ENCODE assay signal across 8 cellular contexts in the genomic region with DNA sequence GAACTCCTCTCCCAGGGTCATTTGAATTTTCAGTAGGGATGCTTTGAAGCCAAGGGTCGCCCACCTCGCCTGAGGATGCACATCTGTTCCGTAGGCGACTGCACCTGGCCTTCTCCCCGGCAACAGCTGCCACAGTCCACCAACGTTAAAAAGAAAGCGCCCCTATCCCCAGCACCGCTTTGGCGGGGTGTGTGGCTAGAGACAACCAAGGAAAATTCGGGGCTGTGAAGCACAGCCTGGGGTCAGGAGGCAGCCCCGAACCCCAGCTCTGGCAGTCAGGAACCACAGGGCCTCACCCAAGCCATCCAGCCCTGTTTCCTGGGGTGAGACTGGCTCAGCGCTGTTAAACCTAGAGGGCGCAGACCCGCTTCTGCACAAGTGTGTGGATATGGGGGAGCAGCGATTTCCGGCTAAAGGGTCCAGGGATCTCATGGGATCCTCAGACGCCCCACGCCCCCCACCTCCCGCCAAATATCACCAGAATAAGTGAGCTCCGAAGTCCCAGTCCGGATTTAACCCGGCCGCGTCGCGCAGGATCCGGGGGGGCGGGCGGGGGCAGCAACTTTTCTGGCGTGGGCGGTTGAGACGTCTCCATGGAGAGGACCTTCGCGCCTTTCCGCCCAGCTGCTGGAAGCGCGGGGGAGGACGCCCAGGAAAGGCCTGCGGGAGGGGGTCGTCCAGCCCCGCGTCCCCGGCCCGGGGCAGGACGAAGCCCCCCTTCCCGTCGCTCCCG. TPM values are rescaled to one million over a fixed set of nuclear protein-coding genes. Genes with fewer than 3 reads are reported as not detected.
DNase-seq lines count a peak whose midpoint lies in the region; ATAC-seq and TF ChIP-seq lines count a peak whose summit lies in the region.

No MANE protein-coding gene starts in this region.

- H3K9ac ChIP-seq in colonic mucosa (ENCODE audit: low read depth in 2 of 2, low read length in 2 of 2), result peak overlapping the region; percentile 61 to 71
- H3K9ac ChIP-seq in liver (ENCODE audit: low read depth in 1 of 2, low read length in 2 of 2), result no peak overlapping the region

- WGBS in liver, result 23% methylated on average over 48 of the region's 48 CpGs

- H3K27ac ChIP-seq in C4-2B, result peak overlapping the region; percentile 99
- peak overlapping the region; percentile 46 for H3K27ac ChIP-seq in colonic mucosa
- peak overlapping the region; percentile 54 to 70 for H3K27ac ChIP-seq in liver (ENCODE audit: low read depth in 1 of 2, low read length in 2 of 2)

- H3K36me3 ChIP-seq in colonic mucosa (no peaks in the 10 kb centered on the region), liver (ENCODE audit: control insufficient read depth in 4 of 4, insufficient read depth in 3 of 4, low read depth in 1 of 4, low read length in 3 of 4) (no peaks in the 10 kb centered on the region)

- H3K9me3 ChIP-seq in colonic mucosa (no peaks in the 10 kb centered on the region), liver (ENCODE audit: control insufficient read depth in 4 of 4, low read length in 3 of 4) (no peaks in the 10 kb centered on the region)

- peak; percentile 36 for ATAC-seq in HG03378 (IDR thresholded peaks at IDR 0.05; ENCODE audit: unreplicated experiment)

- no peak for TF ChIP-seq RAD21 in liver (IDR thresholded peaks at IDR 0.05)

- intact Hi-C loops in colonic mucosa (cut with DNase I), result no loop called here

- TF ChIP-seq CTCF in C4-2B (conservative IDR thresholded peaks at IDR 0.05), result no peak
- TF ChIP-seq CTCF in colonic mucosa (IDR thresholded peaks at IDR 0.05), result no peak
- no peak for TF ChIP-seq CTCF in liver (IDR thresholded peaks at IDR 0.05; ENCODE audit: low read depth, low read length, missing input control)

- DNase-seq in GM19240 (ENCODE audit: insufficient read length, low spot score) (peak; percentile 18), SW 1271 (lab: John Stamatoyannopoulos, UW) (peak; percentile 6 to 31), colonic mucosa (peak; percentile 49), globus pallidus (ENCODE audit: low spot score) (no peak)
- DNase-seq in stimulated activated naive CD4-positive, alpha-beta T cell treated with Interleukin-2 at 50 U/mL for 16 hours (lab: John Stamatoyannopoulos, UW), result peak; percentile 19

- H3K4me3 ChIP-seq in colonic mucosa (peak overlapping the region; percentile 58), liver (ENCODE audit: low read depth in 1 of 3, low read length in 3 of 3) (peak overlapping the region; percentile 47 to 70 (median 63))

- H3K4me1 ChIP-seq in colonic mucosa (no peaks in the 10 kb centered on the region), liver (ENCODE audit: control insufficient read depth in 4 of 4, insufficient read depth in 4 of 4, low read length in 3 of 4) (peaks cover 0 to 9% (median 6%) of the 10 kb centered on the region in 4 donors)

- no peaks in the 10 kb centered on the region for H3K27me3 ChIP-seq in colonic mucosa
- no peaks in the 10 kb centered on the region for H3K27me3 ChIP-seq in liver (ENCODE audit: control insufficient read depth in 4 of 4, insufficient read depth in 4 of 4, low read length in 3 of 4)

TF ChIP-seq in liver, 16 proteins besides CTCF, POLR2A, EP300 and RAD21:
- no peak for TF ChIP-seq FOXA2 (IDR thresholded peaks at IDR 0.05)
- TF ChIP-seq TAF1 (conservative IDR thresholded peaks at IDR 0.05), result no peak
- TF ChIP-seq, protein P1, sequence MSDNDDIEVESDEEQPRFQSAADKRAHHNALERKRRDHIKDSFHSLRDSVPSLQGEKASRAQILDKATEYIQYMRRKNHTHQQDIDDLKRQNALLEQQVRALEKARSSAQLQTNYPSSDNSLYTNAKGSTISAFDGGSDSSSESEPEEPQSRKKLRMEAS (IDR thresholded peaks at IDR 0.05), result no peak
- TF ChIP-seq JUND (IDR thresholded peaks at IDR 0.05), result no peak
- TF ChIP-seq, protein P2, sequence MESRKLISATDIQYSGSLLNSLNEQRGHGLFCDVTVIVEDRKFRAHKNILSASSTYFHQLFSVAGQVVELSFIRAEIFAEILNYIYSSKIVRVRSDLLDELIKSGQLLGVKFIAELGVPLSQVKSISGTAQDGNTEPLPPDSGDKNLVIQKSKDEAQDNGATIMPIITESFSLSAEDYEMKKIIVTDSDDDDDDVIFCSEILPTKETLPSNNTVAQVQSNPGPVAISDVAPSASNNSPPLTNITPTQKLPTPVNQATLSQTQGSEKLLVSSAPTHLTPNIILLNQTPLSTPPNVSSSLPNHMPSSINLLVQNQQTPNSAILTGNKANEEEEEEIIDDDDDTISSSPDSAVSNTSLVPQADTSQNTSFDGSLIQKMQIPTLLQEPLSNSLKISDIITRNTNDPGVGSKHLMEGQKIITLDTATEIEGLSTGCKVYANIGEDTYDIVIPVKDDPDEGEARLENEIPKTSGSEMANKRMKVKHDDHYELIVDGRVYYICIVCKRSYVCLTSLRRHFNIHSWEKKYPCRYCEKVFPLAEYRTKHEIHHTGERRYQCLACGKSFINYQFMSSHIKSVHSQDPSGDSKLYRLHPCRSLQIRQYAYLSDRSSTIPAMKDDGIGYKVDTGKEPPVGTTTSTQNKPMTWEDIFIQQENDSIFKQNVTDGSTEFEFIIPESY (IDR thresholded peaks at IDR 0.05), result no peak
- TF ChIP-seq FOXA1 (IDR thresholded peaks at IDR 0.05), result no peak
- no peak for TF ChIP-seq HNF4A (conservative IDR thresholded peaks at IDR 0.05)
- TF ChIP-seq, protein P3, sequence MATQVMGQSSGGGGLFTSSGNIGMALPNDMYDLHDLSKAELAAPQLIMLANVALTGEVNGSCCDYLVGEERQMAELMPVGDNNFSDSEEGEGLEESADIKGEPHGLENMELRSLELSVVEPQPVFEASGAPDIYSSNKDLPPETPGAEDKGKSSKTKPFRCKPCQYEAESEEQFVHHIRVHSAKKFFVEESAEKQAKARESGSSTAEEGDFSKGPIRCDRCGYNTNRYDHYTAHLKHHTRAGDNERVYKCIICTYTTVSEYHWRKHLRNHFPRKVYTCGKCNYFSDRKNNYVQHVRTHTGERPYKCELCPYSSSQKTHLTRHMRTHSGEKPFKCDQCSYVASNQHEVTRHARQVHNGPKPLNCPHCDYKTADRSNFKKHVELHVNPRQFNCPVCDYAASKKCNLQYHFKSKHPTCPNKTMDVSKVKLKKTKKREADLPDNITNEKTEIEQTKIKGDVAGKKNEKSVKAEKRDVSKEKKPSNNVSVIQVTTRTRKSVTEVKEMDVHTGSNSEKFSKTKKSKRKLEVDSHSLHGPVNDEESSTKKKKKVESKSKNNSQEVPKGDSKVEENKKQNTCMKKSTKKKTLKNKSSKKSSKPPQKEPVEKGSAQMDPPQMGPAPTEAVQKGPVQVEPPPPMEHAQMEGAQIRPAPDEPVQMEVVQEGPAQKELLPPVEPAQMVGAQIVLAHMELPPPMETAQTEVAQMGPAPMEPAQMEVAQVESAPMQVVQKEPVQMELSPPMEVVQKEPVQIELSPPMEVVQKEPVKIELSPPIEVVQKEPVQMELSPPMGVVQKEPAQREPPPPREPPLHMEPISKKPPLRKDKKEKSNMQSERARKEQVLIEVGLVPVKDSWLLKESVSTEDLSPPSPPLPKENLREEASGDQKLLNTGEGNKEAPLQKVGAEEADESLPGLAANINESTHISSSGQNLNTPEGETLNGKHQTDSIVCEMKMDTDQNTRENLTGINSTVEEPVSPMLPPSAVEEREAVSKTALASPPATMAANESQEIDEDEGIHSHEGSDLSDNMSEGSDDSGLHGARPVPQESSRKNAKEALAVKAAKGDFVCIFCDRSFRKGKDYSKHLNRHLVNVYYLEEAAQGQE (IDR thresholded peaks at IDR 0.05), result no peak
- TF ChIP-seq NR2F2 (IDR thresholded peaks at IDR 0.05), result no peak
- TF ChIP-seq HNF4G (IDR thresholded peaks at IDR 0.05), result no peak
- TF ChIP-seq, protein P4, sequence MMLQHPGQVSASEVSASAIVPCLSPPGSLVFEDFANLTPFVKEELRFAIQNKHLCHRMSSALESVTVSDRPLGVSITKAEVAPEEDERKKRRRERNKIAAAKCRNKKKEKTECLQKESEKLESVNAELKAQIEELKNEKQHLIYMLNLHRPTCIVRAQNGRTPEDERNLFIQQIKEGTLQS (IDR thresholded peaks at IDR 0.05), result no peak
- no peak for TF ChIP-seq EGR1 (IDR thresholded peaks at IDR 0.05; ENCODE audit: low read depth in 2 of 2)

RNA-seq across cellular contexts. Expression of a gene that starts 0.8 kb away (rescaled TPM):
- total RNA-seq in colonic mucosa (10 to 100 TPM; 10.9 to 11.7 TPM), liver (10 to 100 TPM in 1 of 2 donors, 1 to 10 TPM in 1; 3.1 to 16.2 TPM)
- under 1 TPM; 0.19 to 0.63 TPM for polyA plus RNA-seq in liver

RNA-seq across cellular contexts. Expression of a gene that starts 53.8 kb away (rescaled TPM):
- 1 to 10 TPM; 2.9 to 3.5 TPM for total RNA-seq in colonic mucosa
- under 1 TPM; 0.50 to 0.89 TPM for total RNA-seq in liver
- polyA plus RNA-seq in liver, result under 1 TPM; 0.13 to 0.33 TPM

Comparison
In these comparisons a context has a peak if more than half of its experiments do, and no peak if none do; other contexts are left out.
1. H3K27ac ChIP-seq: peak in every context shown above with its lines; median percentile 99 in C4-2B; 62 in liver; 46 in colonic mucosa.
2. H3K9ac ChIP-seq: peak in colonic mucosa (2 of 2); none in liver (0 of 2).